Comparison of ENCODE assay signal across 26 cellular contexts in the genomic region with DNA sequence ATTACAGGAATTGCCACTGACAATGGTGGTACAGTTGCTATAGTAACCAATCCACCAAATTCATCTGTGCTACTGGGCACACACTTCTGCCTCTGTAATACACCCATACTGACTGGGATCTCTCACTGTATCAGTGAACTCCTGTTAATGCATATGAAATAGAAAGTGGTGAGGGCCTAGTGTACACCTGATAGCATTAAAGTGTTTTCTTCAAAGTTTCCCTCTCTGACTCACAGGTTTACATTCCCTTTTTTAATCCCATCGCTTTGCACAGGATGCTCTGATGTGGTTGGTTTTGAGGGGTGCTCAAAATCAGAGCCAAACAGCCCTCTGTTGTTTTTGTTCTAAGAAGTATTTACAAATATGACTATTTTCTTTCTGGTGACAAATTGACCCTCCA.
A peak's percentile ranks its signal among the peaks of the same experiment; 100 is the strongest.
DNase-seq lines count a peak whose midpoint lies in the region; ATAC-seq and TF ChIP-seq lines count a peak whose summit lies in the region.
"Had no signal": no experiment of that assay in that cellular context is flagged by ENCODE, and none has a peak within 500 bp of the region (broad histone marks: within the 10 kb centered on the region; RNA-seq: fewer than 3 reads in every experiment).

No MANE protein-coding gene starts in this region.

- H3K4me3 ChIP-seq in OCI-LY1 (ENCODE audit: low read depth, low read length, poor library complexity, severe bottlenecking) = peak overlapping the region; percentile 7
- H3K4me3 ChIP-seq: A549, adrenal gland, psoas muscle, skin epidermis, upper lobe of left lung had no signal

- H3K27me3 ChIP-seq in OCI-LY1 (ENCODE audit: insufficient read depth, low read length) = no peaks in the 10 kb centered on the region
- H3K27me3 ChIP-seq: adrenal gland, brain microvascular endothelial cell, neutrophil, upper lobe of left lung had no signal

- H3K36me3 ChIP-seq in OCI-LY1 (ENCODE audit: insufficient read depth, low read length) = peaks cover 16% of the 10 kb centered on the region
- H3K36me3 ChIP-seq: adrenal gland, brain microvascular endothelial cell, neutrophil, upper lobe of left lung had no signal

- H3K9ac ChIP-seq in OCI-LY1 (ENCODE audit: low read length) = peak overlapping the region; percentile 44; the same call in 1 of the 2 replicates

- ATAC-seq in HG02610 (IDR thresholded peaks at IDR 0.05; ENCODE audit: unreplicated experiment) (peak; percentile 47), GM18511 (IDR thresholded peaks at IDR 0.05; ENCODE audit: unreplicated experiment) (no peak)
- ATAC-seq in stimulated activated naive B cell treated with anti-CD40 and anti-IgM and Interleukin-4, amounts not matched to agents 10 μg/mL and 1 μg/mL and 100 μg/mL, for 72 hours (replicated peaks) = peak in 1 of 2 donors; percentile 18
- ATAC-seq: A549; activated T-cell treated with anti-CD3 and anti-CD28 coated beads, Interleukin-2, amount 50 U/mL, for 72 hours; psoas muscle had no signal

- H3K9me3 ChIP-seq in OCI-LY1 (ENCODE audit: low read length) = no peaks in the 10 kb centered on the region
- H3K9me3 ChIP-seq: A549, adrenal gland, neutrophil, psoas muscle, upper lobe of left lung had no signal

- peak overlapping the region; percentile 83 for H3K27ac ChIP-seq in OCI-LY1 (ENCODE audit: low read depth, low read length, poor library complexity, severe bottlenecking)
- H3K27ac ChIP-seq: A549, adrenal gland, brain microvascular endothelial cell, neutrophil, psoas muscle, skin epidermis, upper lobe of left lung had no signal

- peak overlapping the region; percentile 9 to 62 for H3K4me3 Mint-ChIP-seq in stimulated activated naive B cell treated with anti-CD40 and anti-IgM and Interleukin-4, amounts not matched to agents 10 μg/mL and 1 μg/mL and 100 μg/mL, for 72 hours
- H3K4me3 Mint-ChIP-seq: activated T-cell treated with anti-CD3 and anti-CD28 coated beads, Interleukin-2, amount 50 U/mL, for 72 hours; T-helper 1 cell treated with Interleukin-12 subunit alpha and Interleukin-12 subunit beta and Interleukin-4 antibody, amounts not matched to agents 30 μg/mL and 1 μg/mL, for 36 hours had no signal

- H3K27ac Mint-ChIP-seq in stimulated activated naive B cell treated with anti-CD40 and anti-IgM and Interleukin-4, amounts not matched to agents 10 μg/mL and 1 μg/mL and 100 μg/mL, for 72 hours = peak overlapping the region; percentile 85
- H3K27ac Mint-ChIP-seq: activated T-cell treated with anti-CD3 and anti-CD28 coated beads, Interleukin-2, amount 50 U/mL, for 72 hours; T-helper 1 cell treated with Interleukin-12 subunit alpha and Interleukin-12 subunit beta and Interleukin-4 antibody, amounts not matched to agents 30 μg/mL and 1 μg/mL, for 36 hours had no signal

- H3F3A ChIP-seq in OCI-LY1 (ENCODE audit: insufficient read depth, low read length) = peaks cover 17% of the 10 kb centered on the region

- no peaks in the 10 kb centered on the region for H3K9me2 ChIP-seq in OCI-LY1 (ENCODE audit: low read depth, low read length)

- peaks cover 17% of the 10 kb centered on the region for H3K79me2 ChIP-seq in OCI-LY1 (ENCODE audit: insufficient read depth, low read length)

- H3K36me3 Mint-ChIP-seq in stimulated activated naive B cell treated with anti-CD40 and anti-IgM and Interleukin-4, amounts not matched to agents 10 μg/mL and 1 μg/mL and 100 μg/mL, for 72 hours = peaks cover 11 to 29% of the 10 kb centered on the region in 2 donors

- no peak for TF ChIP-seq CTCF in OCI-LY1 (IDR thresholded peaks at IDR 0.05; ENCODE audit: low read length)

- peak overlapping the region; percentile 32 for H3K4me2 ChIP-seq in OCI-LY1 (ENCODE audit: low read length)
- H3K4me2 ChIP-seq: A549 had no signal

- peak; percentile 4 for DNase-seq in NCI-H82 (lab: John Stamatoyannopoulos, UW)
- DNase-seq in NCI-H82 treated with DMSO at 0.1 percent for 48 hours (lab: John Stamatoyannopoulos, UW; ENCODE audit: unreplicated experiment) = no peak
- no peak for DNase-seq in stimulated activated naive B cell treated with anti-CD40 and anti-IgM and Interleukin-4, amounts not matched to agents 10 μg/mL and 1 μg/mL and 100 μg/mL, for 72 hours
- DNase-seq in C1 segment of cervical spinal cord (lab: John Stamatoyannopoulos, UW) = no peak
- no peak for DNase-seq in COLO668 (lab: John Stamatoyannopoulos, UW; ENCODE audit: unreplicated experiment)
- DNase-seq: activated CD4-positive, alpha-beta T cell treated with anti-CD3 and anti-CD28 coated beads for 4 hours; activated naive CD4-positive, alpha-beta T cell treated with Interleukin-2 at 50 U/mL for 16 hours; activated T-cell treated with anti-CD3 and anti-CD28 coated beads, Interleukin-2, amount 50 U/mL, for 72 hours; adrenal gland; brain microvascular endothelial cell; erythroblast; mammary epithelial cell; NCI-H1105; NCI-H1930; NCI-H446; psoas muscle; stimulated activated CD4-positive, alpha-beta T cell treated with anti-CD3 and anti-CD28 coated beads, Interleukin-1b, Interleukin-23, amount 100 ng/mL, for 48 hours; substantia nigra; upper lobe of left lung had no signal

- H3K9me3 Mint-ChIP-seq in stimulated activated naive B cell treated with anti-CD40 and anti-IgM and Interleukin-4, amounts not matched to agents 10 μg/mL and 1 μg/mL and 100 μg/mL, for 72 hours = no peaks in the 10 kb centered on the region
- H3K9me3 Mint-ChIP-seq: activated T-cell treated with anti-CD3 and anti-CD28 coated beads, Interleukin-2, amount 50 U/mL, for 72 hours; T-helper 1 cell treated with Interleukin-12 subunit alpha and Interleukin-12 subunit beta and Interleukin-4 antibody, amounts not matched to agents 30 μg/mL and 1 μg/mL, for 36 hours had no signal

- peaks cover 36 to 82% of the 10 kb centered on the region in 2 donors for H3K4me1 Mint-ChIP-seq in stimulated activated naive B cell treated with anti-CD40 and anti-IgM and Interleukin-4, amounts not matched to agents 10 μg/mL and 1 μg/mL and 100 μg/mL, for 72 hours

- H4K20me1 ChIP-seq in OCI-LY1 (ENCODE audit: insufficient read depth, low read length) = no peaks in the 10 kb centered on the region

- no peak overlapping the region for H2AFZ ChIP-seq in OCI-LY1 (ENCODE audit: low read length)

- H3K4me1 ChIP-seq in OCI-LY1 (ENCODE audit: insufficient read depth, low read length, severe bottlenecking) = peaks cover 71% of the 10 kb centered on the region
- H3K4me1 ChIP-seq: A549, adrenal gland, psoas muscle, upper lobe of left lung had no signal

- H3K27me3 Mint-ChIP-seq in stimulated activated naive B cell treated with anti-CD40 and anti-IgM and Interleukin-4, amounts not matched to agents 10 μg/mL and 1 μg/mL and 100 μg/mL, for 72 hours = no peaks in the 10 kb centered on the region
